12 cellular contexts compared by ENCODE assay signal in the genomic region with DNA sequence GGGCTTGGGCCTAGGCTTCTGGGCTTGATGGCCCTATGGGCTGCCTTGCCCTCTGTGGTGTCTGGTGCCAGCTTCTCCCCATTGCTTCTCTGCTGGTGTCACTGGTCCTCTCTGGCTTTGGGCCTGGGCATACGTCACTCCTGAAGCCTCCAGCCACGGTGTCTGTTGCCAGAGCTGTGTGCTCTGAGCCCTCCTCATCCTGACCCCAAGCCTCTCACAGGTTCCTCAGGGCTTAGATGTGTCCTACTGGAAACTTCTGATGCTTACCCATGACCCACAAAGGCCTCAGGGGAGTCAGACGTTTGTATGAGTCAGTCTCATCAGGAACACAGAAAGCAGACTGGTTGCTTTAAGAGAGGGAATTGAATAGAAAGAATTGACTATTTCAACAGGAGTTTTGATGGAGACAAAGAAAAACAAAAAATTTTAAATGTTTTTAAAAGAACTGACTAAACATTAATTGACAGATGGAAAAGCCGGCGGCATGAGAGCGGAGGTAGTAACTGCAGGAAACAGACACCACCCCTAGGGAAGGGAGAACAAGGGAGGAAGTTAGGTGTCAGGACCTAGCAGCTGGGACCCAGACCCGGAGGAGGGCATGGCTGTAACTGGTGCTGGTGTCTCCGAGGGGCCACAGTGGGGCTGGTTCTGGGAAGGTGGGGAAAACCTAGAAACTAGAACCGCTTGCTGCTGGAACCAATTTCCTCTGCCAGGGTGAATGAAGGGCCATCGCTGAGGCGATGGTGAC. TPM values are rescaled to one million over a fixed set of nuclear protein-coding genes. Genes with fewer than 3 reads are reported as not detected.
A peak's percentile ranks its signal among the peaks of the same experiment; 100 is the strongest.
DNase-seq lines count a peak whose midpoint lies in the region; ATAC-seq, FAIRE-seq and TF ChIP-seq lines count a peak whose summit lies in the region.
"Had no signal": no experiment of that assay in that cellular context is flagged by ENCODE, and none has a peak within 500 bp of the region (broad histone marks: within the 10 kb centered on the region; RNA-seq: fewer than 3 reads in every experiment).

No MANE protein-coding gene starts in this region.

- no peaks in the 10 kb centered on the region for H3K9me3 Mint-ChIP-seq in chondrocyte (ENCODE audit: low read depth)

- H3K36me3 Mint-ChIP-seq in chondrocyte (ENCODE audit: low read depth) = no peaks in the 10 kb centered on the region

- no peak for TF ChIP-seq RAD21 in A549 (conservative IDR thresholded peaks at IDR 0.05 in 1 of 2, IDR thresholded peaks at IDR 0.05 in 1 of 2)

- POLR2A ChIA-PET in A549 (lab: Yijun Ruan, JAX) = no interaction called here

- no peak for TF ChIP-seq EP300 in A549 (IDR thresholded peaks at IDR 0.05)

- 57% methylated on average over 11 of the region's 11 CpGs for WGBS in A549 (ENCODE audit: missing lambda C conversion rate)

- peak overlapping the region; percentile 7 for H3K4me3 Mint-ChIP-seq in chondrocyte (ENCODE audit: unreplicated experiment)

- peaks cover 51% of the 10 kb centered on the region for H3K4me1 ChIP-seq in A549
- H3K4me1 ChIP-seq: BE2C had no signal

- peaks cover 53% of the 10 kb centered on the region for H3K4me1 Mint-ChIP-seq in chondrocyte (ENCODE audit: low read depth)

- H3K4me3 ChIP-seq in A549 = no peak overlapping the region
- H3K4me3 ChIP-seq: pancreas had no signal

- H3K4me2 ChIP-seq in A549 = peak overlapping the region; percentile 55

- peak overlapping the region; percentile 98 for H3K27ac Mint-ChIP-seq in chondrocyte (ENCODE audit: unreplicated experiment)

- ATAC-seq in A549 (peak; percentile 74 to 77), HG03521 (IDR thresholded peaks at IDR 0.05; ENCODE audit: unreplicated experiment) (no peak)

- no peaks in the 10 kb centered on the region for H3K9me3 ChIP-seq in A549
- H3K9me3 ChIP-seq: BE2C, pancreas had no signal

- no peaks in the 10 kb centered on the region for H3K27me3 Mint-ChIP-seq in chondrocyte (ENCODE audit: low read depth)

- TF ChIP-seq CTCF in A549 (IDR thresholded peaks at IDR 0.05) (no peak), chondrocyte (IDR thresholded peaks at IDR 0.05) (no peak)

- CTCF ChIA-PET in A549 (lab: Yijun Ruan, JAX) = interaction anchor here (0.8 to 1.3 kb wide), 2 partner anchors 38 to 53 kb away, joined by 3 read pairs; no protein-coding TSS in a partner anchor

- DNase-seq in A549 (ENCODE audit: low read depth in 1 of 2, low spot score in 1 of 2) (peak; percentile 38 to 55), HT1080 (ENCODE audit: low read depth) (peak; percentile 60), chondrocyte (ENCODE audit: low spot score) (peak; percentile 75), lung microvascular endothelial cell (ENCODE audit: low read depth in 2 of 2) (peak; percentile 58 to 60), LoVo (ENCODE audit: low spot score) (no peak), pons (ENCODE audit: low spot score) (no peak)
- DNase-seq in activated CD4-positive, alpha-beta T cell treated with anti-CD3 and anti-CD28 coated beads for 4 hours = no peak
- DNase-seq: activated gamma-delta T cell, BE2C, NCI-H146, pancreas had no signal

- no peak for FAIRE-seq in A549 (lab: Jason Lieb, UNC)
- FAIRE-seq: pancreas had no signal

- no peak for TF ChIP-seq POLR2A in A549 (IDR thresholded peaks at IDR 0.05; ENCODE audit: low read length)

- H3K27ac ChIP-seq in A549 = peak overlapping the region; percentile 81 to 87

TF ChIP-seq in A549, 52 proteins besides CTCF, POLR2A, EP300 and RAD21:
- TF ChIP-seq MAZ (IDR thresholded peaks at IDR 0.05; ENCODE audit: borderline replicate concordance, low read depth, low read length) = no peak
- no peak for TF ChIP-seq FOSL2 (IDR thresholded peaks at IDR 0.05)
- peak; percentile 19; the same call in 1 of the 2 replicates for TF ChIP-seq FOSL2 (CRISPR knock-in tag; IDR thresholded peaks at IDR 0.05)
- no peak for TF ChIP-seq ELK1 (IDR thresholded peaks at IDR 0.05; ENCODE audit: low read depth, low read length)
- TF ChIP-seq EHMT2 (IDR thresholded peaks at IDR 0.05; ENCODE audit: low read depth) = no peak

RNA-seq across cellular contexts. Expression of gene CITED4, which starts 39.9 kb away (rescaled TPM):
- 5.8 and 7.1 TPM in 2 replicates for polyA plus RNA-seq in A549 (2011; rRNA removed)
- polyA plus RNA-seq in A549 (2012; cell fraction: cytosol; rRNA removed) = 33.9 and 64.1 TPM in 2 replicates
- 40.5 and 61.4 TPM in 2 replicates for polyA plus RNA-seq in A549 (2012; cell fraction: nucleus; rRNA removed)
- 23.7 to 33.5 TPM (median 32.2 TPM) in 3 replicates for polyA plus RNA-seq in A549 (2017; fragmentation: RNase III; extraction: RNeasy Plus Mini Kit Qiagen cat#74134 plus additional on column Dnase treatment)
- 4.2 and 9.2 TPM in 2 replicates for polyA minus RNA-seq in A549 (2011; rRNA and poly(A)+ RNA removed)
- total RNA-seq in HT1080 (2014; rRNA removed; shearing (Covaris generic)) = 0.90 TPM in 1 of 2 replicates, not detected in the other
- 0.77 and 1.5 TPM in 2 replicates for polyA plus RNA-seq in HT1080 (2015; cell fraction: cytosol; rRNA removed)
- polyA plus RNA-seq in HT1080 (2015; cell fraction: nucleus; rRNA removed) = 0.41 and 0.51 TPM in 2 replicates
- 12.4 to 30.5 TPM (median 30.1 TPM) in 3 replicates for total RNA-seq in chondrocyte
- 3.9 and 4.4 TPM in 2 replicates for total RNA-seq in lung microvascular endothelial cell

Comparison
In these comparisons a context has a peak if more than half of its experiments do, and no peak if none do; other contexts are left out.
1. DNase-seq: peak in A549 (2 of 2), HT1080 (single experiment), chondrocyte (single experiment) and lung microvascular endothelial cell (2 of 2); none in LoVo (single experiment), pons (single experiment) and activated CD4-positive, alpha-beta T cell treated with anti-CD3 and anti-CD28 coated beads for 4 hours (0 of 2).